In genomic region chr5:116315531-116315930, GRCh38 we compare ENCODE assay signal across 14 cellular contexts.
DNase-seq lines count a peak whose midpoint lies in the region; ATAC-seq and TF ChIP-seq lines count a peak whose summit lies in the region.
"Had no signal": no experiment of that assay in that cellular context is flagged by ENCODE, and none has a peak within 500 bp of the region (broad histone marks: within the 10 kb centered on the region; RNA-seq: fewer than 3 reads in every experiment).

No MANE protein-coding gene starts in this region.

- ATAC-seq in stimulated activated naive CD8-positive, alpha-beta T cell treated with anti-CD3 and anti-CD28 coated beads, Interleukin-15, Interleukin-2, amounts not matched to agents 100 U/mL and 50 U/mL, for 24 hours = peak; percentile 19
- ATAC-seq in stimulated activated naive CD8-positive, alpha-beta T cell treated with anti-CD3 and anti-CD28 coated beads, Interleukin-15, amount 100 ng/mL, for 72 hours = no peak
- ATAC-seq: CD8-positive, alpha-beta T cell; GM23338; HCT116 had no signal

- no peak overlapping the region for H3K27ac Mint-ChIP-seq in stimulated activated naive CD8-positive, alpha-beta T cell treated with anti-CD3 and anti-CD28 coated beads, Interleukin-15, amount 100 ng/mL, for 72 hours
- H3K27ac Mint-ChIP-seq in T-helper 2 cell treated with Interferon-gamma antibody and Interleukin-4, amounts not matched to agents 5 μg/mL and 100 μg/mL, for 36 hours = no peak overlapping the region
- peak overlapping the region; percentile 67 for H3K27ac Mint-ChIP-seq in mesothelial cell of epicardium
- H3K27ac Mint-ChIP-seq: B cell; CD8-positive, alpha-beta T cell; HFFc6 had no signal

- peaks cover 26% of the 10 kb centered on the region for H3K36me3 Mint-ChIP-seq in T-helper 2 cell treated with Interferon-gamma antibody and Interleukin-4, amounts not matched to agents 5 μg/mL and 100 μg/mL, for 36 hours (ENCODE audit: low read depth)
- H3K36me3 Mint-ChIP-seq in mesothelial cell of epicardium = peaks cover 46% of the 10 kb centered on the region

- H3K4me1 Mint-ChIP-seq in stimulated activated naive CD8-positive, alpha-beta T cell treated with anti-CD3 and anti-CD28 coated beads, Interleukin-15, amount 100 ng/mL, for 72 hours = peaks cover 7% of the 10 kb centered on the region
- H3K4me1 Mint-ChIP-seq in T-helper 2 cell treated with Interferon-gamma antibody and Interleukin-4, amounts not matched to agents 5 μg/mL and 100 μg/mL, for 36 hours (ENCODE audit: low read depth) = peaks cover 20% of the 10 kb centered on the region
- peaks cover 32% of the 10 kb centered on the region for H3K4me1 Mint-ChIP-seq in mesothelial cell of epicardium
- H3K4me1 Mint-ChIP-seq: GM23338 had no signal

- TF ChIP-seq CTCF in mesothelial cell of epicardium (IDR thresholded peaks at IDR 0.05; ENCODE audit: unreplicated experiment) = no peak

- no peaks in the 10 kb centered on the region for H3K27me3 Mint-ChIP-seq in stimulated activated naive CD8-positive, alpha-beta T cell treated with anti-CD3 and anti-CD28 coated beads, Interleukin-15, amount 100 ng/mL, for 72 hours
- no peaks in the 10 kb centered on the region for H3K27me3 Mint-ChIP-seq in T-helper 2 cell treated with Interferon-gamma antibody and Interleukin-4, amounts not matched to agents 5 μg/mL and 100 μg/mL, for 36 hours (ENCODE audit: low read depth)
- H3K27me3 Mint-ChIP-seq in mesothelial cell of epicardium (ENCODE audit: low read depth) = no peaks in the 10 kb centered on the region
- H3K27me3 Mint-ChIP-seq: B cell had no signal

- peaks cover 20 to 24% of the 10 kb centered on the region in 2 donors for H3K9me3 Mint-ChIP-seq in stimulated activated naive CD8-positive, alpha-beta T cell treated with anti-CD3 and anti-CD28 coated beads, Interleukin-15, amount 100 ng/mL, for 72 hours
- peaks cover 19% of the 10 kb centered on the region for H3K9me3 Mint-ChIP-seq in T-helper 2 cell treated with Interferon-gamma antibody and Interleukin-4, amounts not matched to agents 5 μg/mL and 100 μg/mL, for 36 hours
- H3K9me3 Mint-ChIP-seq in mesothelial cell of epicardium = peaks cover 35% of the 10 kb centered on the region
- H3K9me3 Mint-ChIP-seq: GM23338, HFFc6 had no signal

- H3K4me3 Mint-ChIP-seq in stimulated activated naive CD8-positive, alpha-beta T cell treated with anti-CD3 and anti-CD28 coated beads, Interleukin-15, amount 100 ng/mL, for 72 hours = no peak overlapping the region
- H3K4me3 Mint-ChIP-seq in T-helper 2 cell treated with Interferon-gamma antibody and Interleukin-4, amounts not matched to agents 5 μg/mL and 100 μg/mL, for 36 hours = no peak overlapping the region
- no peak overlapping the region for H3K4me3 Mint-ChIP-seq in mesothelial cell of epicardium
- H3K4me3 Mint-ChIP-seq: B cell; CD8-positive, alpha-beta T cell; GM23338; HFFc6 had no signal

- no peak for DNase-seq in stimulated activated naive CD8-positive, alpha-beta T cell treated with anti-CD3 and anti-CD28 coated beads, Interleukin-15, Interleukin-2, amounts not matched to agents 100 U/mL and 50 U/mL, for 24 hours
- no peak for DNase-seq in stimulated activated naive CD8-positive, alpha-beta T cell treated with anti-CD3 and anti-CD28 coated beads, Interleukin-15, amount 100 ng/mL, for 72 hours
- peak; percentile 34 for DNase-seq in T-helper 2 cell treated with Interferon-gamma antibody and Interleukin-4, amounts not matched to agents 5 μg/mL and 100 μg/mL, for 36 hours (ENCODE audit: low spot score)
- no peak for DNase-seq in mesothelial cell of epicardium (ENCODE audit: low spot score in 2 of 2, unreplicated experiment in 2 of 2)
- no peak for DNase-seq in D341Med (ENCODE audit: low spot score)
- DNase-seq in NCI-H774 (lab: John Stamatoyannopoulos, UW) = no peak
- DNase-seq: CD8-positive, alpha-beta T cell; COR-L47; GDM1; H7; HFFc6 had no signal
